28 cellular contexts compared by ENCODE assay signal in the genomic region with DNA sequence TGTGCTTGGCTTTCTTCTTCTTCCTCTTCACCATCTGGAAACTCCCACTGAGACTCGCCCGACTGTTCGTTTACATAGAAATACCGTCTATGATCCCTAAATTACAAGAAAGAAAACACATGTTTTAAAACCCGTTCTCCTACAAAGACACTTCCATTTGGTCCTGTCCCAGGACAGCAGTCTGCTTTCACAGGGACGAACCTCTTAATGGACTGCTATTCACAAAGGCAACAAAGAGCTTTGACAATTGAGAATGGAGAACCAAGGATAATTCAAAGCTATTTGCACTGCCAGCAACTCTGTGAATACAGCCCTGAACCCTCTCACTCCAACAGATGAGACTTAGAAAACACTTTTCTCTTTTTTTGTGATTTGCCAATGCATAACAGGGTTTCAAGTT. TPM values are rescaled to one million over a fixed set of nuclear protein-coding genes. Genes with fewer than 3 reads are reported as not detected.
A peak's percentile ranks its signal among the peaks of the same experiment; 100 is the strongest.
DNase-seq lines count a peak whose midpoint lies in the region; ATAC-seq, FAIRE-seq and TF ChIP-seq lines count a peak whose summit lies in the region.
"Had no signal": no experiment of that assay in that cellular context is flagged by ENCODE, and none has a peak within 500 bp of the region (broad histone marks: within the 10 kb centered on the region; RNA-seq: fewer than 3 reads in every experiment).

No MANE protein-coding gene starts in this region.

- WGBS in HepG2 (ENCODE audit: low lambda C conversion rate) = 94% methylated on average over 6 of the region's 6 CpGs
- WGBS in right lobe of liver (ENCODE audit: insufficient coverage, low coverage, low lambda C conversion rate, missing lambda C conversion rate) = 65% methylated on average over 6 of the region's 6 CpGs
- 51 to 63% (median 55%) methylated on average over 6 of the region's 6 CpGs for WGBS in stomach, 5 donors

- intact Hi-C loops in HepG2 (cut with micrococcal nuclease; ENCODE audit: unreplicated experiment) (no loop called here), right lobe of liver (cut with DNase I) (no loop called here), stomach (cut with DNase I; ENCODE audit: low total_unique reads) (no loop called here)

- POLR2A ChIA-PET in HepG2 (lab: Yijun Ruan, JAX) = no interaction called here

- TF ChIP-seq EP300 in HepG2 (IDR thresholded peaks at IDR 0.05; ENCODE audit: low read depth in 2 of 2, low read length in 2 of 2) = no peak
- TF ChIP-seq EP300 in HepG2 (CRISPR knock-in tag; IDR thresholded peaks at IDR 0.05; ENCODE audit: borderline replicate concordance) = no peak
- no peak for TF ChIP-seq EP300 in stomach (IDR thresholded peaks at IDR 0.05)

- no peak overlapping the region for H2AFZ ChIP-seq in HepG2 (ENCODE audit: low read length)

- TF ChIP-seq CTCF in HepG2 (CRISPR knock-in tag; IDR thresholded peaks at IDR 0.05) = no peak
- no peak for TF ChIP-seq CTCF in right lobe of liver (IDR thresholded peaks at IDR 0.05)
- no peak for TF ChIP-seq CTCF in nephron (IDR thresholded peaks at IDR 0.05; ENCODE audit: unreplicated experiment in 3 of 3)
- TF ChIP-seq CTCF in stomach (IDR thresholded peaks at IDR 0.05) = no peak

- CTCF ChIA-PET in HepG2 (lab: Yijun Ruan, JAX; ENCODE audit: low intra/inter-chr PET ratio, low total read pairs) = no interaction called here

- in situ Hi-C loops in HepG2 (cut with HindIII; ENCODE audit: extremely low pct_ligation_motif_present, low pct_unique_long_range_greater_than_20kb) = no loop called here

- no peak for TF ChIP-seq RAD21 in HepG2 (CRISPR knock-in tag; IDR thresholded peaks at IDR 0.05)

- no peak overlapping the region for H3K4me3 ChIP-seq in HepG2 (replicated peaks in 1 of 3; ENCODE audit: insufficient read depth in 1 of 3, low read depth in 2 of 3, low read length in 3 of 3)
- H3K4me3 ChIP-seq in right lobe of liver = no peak overlapping the region
- H3K4me3 ChIP-seq in stomach = no peak overlapping the region
- H3K4me3 ChIP-seq: esophagus squamous epithelium, heart right ventricle, left ventricle myocardium inferior, pancreas, skin epidermis, testis had no signal

- peaks cover 4% of the 10 kb centered on the region for H3K4me1 Mint-ChIP-seq in T-helper 17 cell
- H3K4me1 Mint-ChIP-seq in nephron = peaks cover 4% of the 10 kb centered on the region
- H3K4me1 Mint-ChIP-seq: H9 had no signal

- H3K27me3 ChIP-seq in HepG2 (ENCODE audit: control insufficient read depth in 1 of 2, insufficient read depth in 2 of 2, low read length in 2 of 2) = no peaks in the 10 kb centered on the region
- H3K27me3 ChIP-seq in right lobe of liver = no peaks in the 10 kb centered on the region
- H3K27me3 ChIP-seq in stomach = no peaks in the 10 kb centered on the region
- H3K27me3 ChIP-seq: esophagus squamous epithelium, heart right ventricle, pancreas, testis had no signal

- no peak overlapping the region for H3K4me2 ChIP-seq in HepG2 (ENCODE audit: low read depth, low read length)

- ATAC-seq in HepG2 (no peak), right lobe of liver (no peak), T-helper 17 cell (no peak), GM21447 (IDR thresholded peaks at IDR 0.05; ENCODE audit: unreplicated experiment) (no peak), esophagus mucosa (no peak)
- ATAC-seq: activated CD4-positive, alpha-beta T cell treated with anti-CD3 and anti-CD28 coated beads for 36 hours; activated CD8-positive, alpha-beta T cell treated with anti-CD3 and anti-CD28 coated beads, Interleukin-2, amount 10 ng/mL, durations not matched to agents 7 days and 5 days; heart right ventricle; pancreas; stimulated activated naive CD8-positive, alpha-beta T cell treated with anti-CD3 and anti-CD28 coated beads, Interleukin-15, Interleukin-2, amounts not matched to agents 100 U/mL and 50 U/mL, for 24 hours had no signal

- no peak overlapping the region for H3K9ac ChIP-seq in HepG2 (ENCODE audit: insufficient read depth, low read depth, low read length)

- H3K27ac ChIP-seq in HepG2 (ENCODE audit: extremely low read length, insufficient read depth, low read length) (no peak overlapping the region), right lobe of liver (no peak overlapping the region), stomach (no peak overlapping the region)
- H3K27ac ChIP-seq: esophagus squamous epithelium, heart right ventricle, left ventricle myocardium inferior, pancreas, skin epidermis, testis had no signal

- peaks cover 28% of the 10 kb centered on the region for H3K4me1 ChIP-seq in HepG2 (ENCODE audit: insufficient read depth, low read length)
- H3K4me1 ChIP-seq in right lobe of liver = peaks cover 0 to 22% (median 5%) of the 10 kb centered on the region in 4 donors
- no peaks in the 10 kb centered on the region for H3K4me1 ChIP-seq in stomach
- H3K4me1 ChIP-seq: esophagus squamous epithelium, heart right ventricle, left ventricle myocardium inferior, testis had no signal

- no peaks in the 10 kb centered on the region for H3K27me3 Mint-ChIP-seq in T-helper 17 cell
- H3K27me3 Mint-ChIP-seq in nephron (ENCODE audit: low read depth) = no peaks in the 10 kb centered on the region
- H3K27me3 Mint-ChIP-seq: activated CD4-positive, alpha-beta T cell treated with anti-CD3 and anti-CD28 coated beads for 36 hours; central memory CD8-positive, alpha-beta T cell had no signal

- H3K4me3 Mint-ChIP-seq in T-helper 17 cell = no peak overlapping the region
- no peak overlapping the region for H3K4me3 Mint-ChIP-seq in nephron
- H3K4me3 Mint-ChIP-seq: activated CD4-positive, alpha-beta T cell treated with anti-CD3 and anti-CD28 coated beads for 36 hours; activated CD8-positive, alpha-beta T cell treated with anti-CD3 and anti-CD28 coated beads, Interleukin-2, amount 10 ng/mL, durations not matched to agents 7 days and 5 days; central memory CD8-positive, alpha-beta T cell; H9 had no signal

- DNase-seq in HepG2 (ENCODE audit: low spot score) (no peak), right lobe of liver (no peak), T-helper 17 cell (no peak), stomach (no peak)
- DNase-seq: activated CD4-positive, alpha-beta T cell treated with anti-CD3 and anti-CD28 coated beads for 36 hours; activated CD8-positive, alpha-beta T cell treated with anti-CD3 and anti-CD28 coated beads, Interleukin-2, amount 10 ng/mL, durations not matched to agents 7 days and 5 days; dermis blood vessel endothelial cell; esophagus squamous epithelium; foreskin melanocyte; H9; heart right ventricle; left ventricle myocardium inferior; NCI-H1417 treated with DMSO at 0.1 percent for 48 hours; NCI-H2029 treated with DMSO at 0.1 percent for 48 hours; NCI-H2227 treated with DMSO at 0.1 percent for 48 hours; NCI-H526 treated with DMSO at 0.1 percent for 48 hours; pancreas; retina; Right ventricle myocardium superior; stimulated activated naive CD8-positive, alpha-beta T cell treated with anti-CD3 and anti-CD28 coated beads, Interleukin-15, Interleukin-2, amounts not matched to agents 100 U/mL and 50 U/mL, for 24 hours; testis had no signal

- H3K36me3 Mint-ChIP-seq in T-helper 17 cell (ENCODE audit: low read depth) (peaks cover 7% of the 10 kb centered on the region), nephron (ENCODE audit: low read depth) (peaks cover 80% of the 10 kb centered on the region)

- H3K9me3 Mint-ChIP-seq in nephron = no peaks in the 10 kb centered on the region
- H3K9me3 Mint-ChIP-seq: central memory CD8-positive, alpha-beta T cell; H9 had no signal

- H3K27ac Mint-ChIP-seq in T-helper 17 cell = peak overlapping the region; percentile 59
- H3K27ac Mint-ChIP-seq in nephron = peak overlapping the region; percentile 12 to 74 (median 16)
- H3K27ac Mint-ChIP-seq: activated CD4-positive, alpha-beta T cell treated with anti-CD3 and anti-CD28 coated beads for 36 hours; activated CD8-positive, alpha-beta T cell treated with anti-CD3 and anti-CD28 coated beads, Interleukin-2, amount 10 ng/mL, durations not matched to agents 7 days and 5 days had no signal

- H3K79me2 ChIP-seq in HepG2 (ENCODE audit: insufficient read depth, low read length) = peaks cover 4% of the 10 kb centered on the region

- H4K20me1 ChIP-seq in HepG2 (ENCODE audit: insufficient read depth, low read length) = no peaks in the 10 kb centered on the region

- BruUV-seq in HepG2 (replicated peaks; lab: Mats Ljungman, UMichigan) = no TSS peak

- no peak for FAIRE-seq in HepG2 (lab: Jason Lieb, UNC)
- FAIRE-seq: endometrium, keratinocyte, pancreas had no signal

- H3K36me3 ChIP-seq in HepG2 (replicated peaks in 1 of 2; ENCODE audit: control insufficient read depth in 1 of 2, insufficient read depth in 2 of 2, low read length in 2 of 2) = peaks cover 18 to 72% of the 10 kb centered on the region in 2 experiments
- peaks cover 17 to 91% (median 44%) of the 10 kb centered on the region in 4 donors for H3K36me3 ChIP-seq in right lobe of liver
- H3K36me3 ChIP-seq in stomach = peaks cover 86 to 100% (median 100%) of the 10 kb centered on the region in 4 donors

- TF ChIP-seq POLR2A in HepG2 (IDR thresholded peaks at IDR 0.05; ENCODE audit: insufficient read depth in 1 of 2, low read depth in 2 of 2, low read length in 2 of 2) (no peak), right lobe of liver (IDR thresholded peaks at IDR 0.05) (no peak), stomach (IDR thresholded peaks at IDR 0.05) (no peak)

- no peaks in the 10 kb centered on the region for H3K9me3 ChIP-seq in HepG2 (ENCODE audit: low read length)
- no peaks in the 10 kb centered on the region for H3K9me3 ChIP-seq in right lobe of liver
- H3K9me3 ChIP-seq in T-helper 17 cell (ENCODE audit: control insufficient read depth, low read length, poor library complexity, severe bottlenecking) = no peaks in the 10 kb centered on the region
- H3K9me3 ChIP-seq in stomach = no peaks in the 10 kb centered on the region
- H3K9me3 ChIP-seq: esophagus squamous epithelium, heart right ventricle, left ventricle myocardium inferior, pancreas, testis had no signal

RNA-seq across cellular contexts. Expression of a gene that starts 16.3 kb away (rescaled TPM):
- total RNA-seq in HepG2 (2016; rRNA removed; fragmentation: Illumina TruSeq; extraction: Trizol) = 0.67 and 1.6 TPM in 2 replicates
- total RNA-seq in HepG2 (2016; cell fraction: cytosol; rRNA removed; fragmentation: Illumina TruSeq; extraction: Trizol; ENCODE audit: low read depth) = 1.1 and 1.4 TPM in 2 replicates
- 0.56 and 2.4 TPM in 2 replicates for total RNA-seq in HepG2 (2016; cell fraction: insoluble cytoplasmic fraction; rRNA removed; fragmentation: Illumina TruSeq; extraction: Trizol)
- 1.1 and 2.4 TPM in 2 replicates for total RNA-seq in HepG2 (2016; cell fraction: membrane; rRNA removed; fragmentation: Illumina TruSeq; extraction: Trizol)
- 3.0 and 3.7 TPM in 2 replicates for total RNA-seq in HepG2 (2016; cell fraction: nucleus; rRNA removed; fragmentation: Illumina TruSeq; extraction: Trizol)
- 5.7 and 6.7 TPM in 2 replicates for polyA plus RNA-seq in HepG2 (2011; rRNA removed)
- polyA plus RNA-seq in HepG2 (2011; cell fraction: cytosol; rRNA removed) = 1.2 and 1.6 TPM in 2 replicates
- 16.0 and 24.7 TPM in 2 replicates for polyA plus RNA-seq in HepG2 (2011; cell fraction: nucleus; rRNA removed)
- 1.6 and 2.1 TPM in 2 replicates for polyA plus RNA-seq in HepG2 (2012)
- polyA plus RNA-seq in HepG2 (2016; cell fraction: cytosol; fragmentation: Illumina TruSeq; extraction: Trizol; ENCODE audit: low read depth) = 0.08 and 0.57 TPM in 2 replicates
- polyA plus RNA-seq in HepG2 (2016; cell fraction: insoluble cytoplasmic fraction; fragmentation: Illumina TruSeq; extraction: Trizol; ENCODE audit: low read depth) = 0.80 and 1.1 TPM in 2 replicates
- 0.43 and 0.99 TPM in 2 replicates for polyA plus RNA-seq in HepG2 (2016; cell fraction: membrane; fragmentation: Illumina TruSeq; extraction: Trizol; ENCODE audit: low read depth)
- 10.3 and 15.4 TPM in 2 replicates for polyA plus RNA-seq in HepG2 (2016; cell fraction: nucleus; fragmentation: Illumina TruSeq; extraction: Trizol; ENCODE audit: insufficient read depth, low read depth)
- 3.9 and 7.2 TPM in 2 replicates for polyA minus RNA-seq in HepG2 (2011; rRNA and poly(A)+ RNA removed; ENCODE audit: low replicate concordance)
- 0.59 and 2.4 TPM in 2 replicates for polyA minus RNA-seq in HepG2 (2011; cell fraction: cytosol; rRNA and poly(A)+ RNA removed)
- polyA minus RNA-seq in HepG2 (2011; cell fraction: nucleus; rRNA and poly(A)+ RNA removed) = 8.0 and 8.6 TPM in 2 replicates
- 1 to 10 TPM in 4 of 6 experiments, under 1 TPM in 2; 0.43 to 5.8 (median 2.1) TPM for total RNA-seq in right lobe of liver
- 1 to 10 TPM; 5.8 to 8.2 TPM for total RNA-seq in T-helper 17 cell
- total RNA-seq in esophagus mucosa = 1.1 TPM
- total RNA-seq in stomach = 10 to 100 TPM in 1 of 5 donors, 1 to 10 TPM in 1, under 1 TPM in 1, not detected in 2; 0.92 to 11.7 (median 9.9) TPM
- polyA plus RNA-seq in stomach = under 1 TPM in 2 of 3 donors, not detected in 1; 0.56 to 0.90 TPM

RNA-seq across cellular contexts. Expression of a gene that starts 35.7 kb away (rescaled TPM):
- 44.4 and 72.1 TPM in 2 replicates for total RNA-seq in HepG2 (2016; rRNA removed; fragmentation: Illumina TruSeq; extraction: Trizol)
- total RNA-seq in HepG2 (2016; cell fraction: cytosol; rRNA removed; fragmentation: Illumina TruSeq; extraction: Trizol; ENCODE audit: low read depth) = 34.1 and 37.7 TPM in 2 replicates
- total RNA-seq in HepG2 (2016; cell fraction: insoluble cytoplasmic fraction; rRNA removed; fragmentation: Illumina TruSeq; extraction: Trizol) = 41.6 and 65.6 TPM in 2 replicates
- 24.3 and 28.2 TPM in 2 replicates for total RNA-seq in HepG2 (2016; cell fraction: membrane; rRNA removed; fragmentation: Illumina TruSeq; extraction: Trizol)
- 135 and 141 TPM in 2 replicates for total RNA-seq in HepG2 (2016; cell fraction: nucleus; rRNA removed; fragmentation: Illumina TruSeq; extraction: Trizol)
- 128 and 137 TPM in 2 replicates for polyA plus RNA-seq in HepG2 (2011; rRNA removed)
- 43.7 and 45.4 TPM in 2 replicates for polyA plus RNA-seq in HepG2 (2011; cell fraction: cytosol; rRNA removed)
- polyA plus RNA-seq in HepG2 (2011; cell fraction: nucleus; rRNA removed) = 499 and 533 TPM in 2 replicates
- 82.9 and 94.0 TPM in 2 replicates for polyA plus RNA-seq in HepG2 (2012)
- 3.9 and 4.3 TPM in 2 replicates for polyA plus RNA-seq in HepG2 (2016; cell fraction: cytosol; fragmentation: Illumina TruSeq; extraction: Trizol; ENCODE audit: low read depth)
- 37.3 and 40.3 TPM in 2 replicates for polyA plus RNA-seq in HepG2 (2016; cell fraction: insoluble cytoplasmic fraction; fragmentation: Illumina TruSeq; extraction: Trizol; ENCODE audit: low read depth)
- 7.9 and 9.9 TPM in 2 replicates for polyA plus RNA-seq in HepG2 (2016; cell fraction: membrane; fragmentation: Illumina TruSeq; extraction: Trizol; ENCODE audit: low read depth)
- 217 and 230 TPM in 2 replicates for polyA plus RNA-seq in HepG2 (2016; cell fraction: nucleus; fragmentation: Illumina TruSeq; extraction: Trizol; ENCODE audit: insufficient read depth, low read depth)
- polyA minus RNA-seq in HepG2 (2011; rRNA and poly(A)+ RNA removed; ENCODE audit: low replicate concordance) = 54.0 and 163 TPM in 2 replicates
- 18.0 and 23.0 TPM in 2 replicates for polyA minus RNA-seq in HepG2 (2011; cell fraction: cytosol; rRNA and poly(A)+ RNA removed)
- polyA minus RNA-seq in HepG2 (2011; cell fraction: nucleus; rRNA and poly(A)+ RNA removed) = 269 and 305 TPM in 2 replicates
- total RNA-seq in right lobe of liver = 10 to 100 TPM; 20.2 to 43.3 (median 29.9) TPM
- total RNA-seq in T-helper 17 cell = 100 to 1,000 TPM; 252 to 261 TPM
- 49.4 TPM for total RNA-seq in esophagus mucosa
- 100 to 1,000 TPM in 4 of 5 donors, 10 to 100 TPM in 1; 96.2 to 487 (median 202) TPM for total RNA-seq in stomach
- polyA plus RNA-seq in stomach = 10 to 100 TPM; 10.6 to 29.4 (median 17.9) TPM
